ENCODE assay signal across 1 cellular context in the genomic region with DNA sequence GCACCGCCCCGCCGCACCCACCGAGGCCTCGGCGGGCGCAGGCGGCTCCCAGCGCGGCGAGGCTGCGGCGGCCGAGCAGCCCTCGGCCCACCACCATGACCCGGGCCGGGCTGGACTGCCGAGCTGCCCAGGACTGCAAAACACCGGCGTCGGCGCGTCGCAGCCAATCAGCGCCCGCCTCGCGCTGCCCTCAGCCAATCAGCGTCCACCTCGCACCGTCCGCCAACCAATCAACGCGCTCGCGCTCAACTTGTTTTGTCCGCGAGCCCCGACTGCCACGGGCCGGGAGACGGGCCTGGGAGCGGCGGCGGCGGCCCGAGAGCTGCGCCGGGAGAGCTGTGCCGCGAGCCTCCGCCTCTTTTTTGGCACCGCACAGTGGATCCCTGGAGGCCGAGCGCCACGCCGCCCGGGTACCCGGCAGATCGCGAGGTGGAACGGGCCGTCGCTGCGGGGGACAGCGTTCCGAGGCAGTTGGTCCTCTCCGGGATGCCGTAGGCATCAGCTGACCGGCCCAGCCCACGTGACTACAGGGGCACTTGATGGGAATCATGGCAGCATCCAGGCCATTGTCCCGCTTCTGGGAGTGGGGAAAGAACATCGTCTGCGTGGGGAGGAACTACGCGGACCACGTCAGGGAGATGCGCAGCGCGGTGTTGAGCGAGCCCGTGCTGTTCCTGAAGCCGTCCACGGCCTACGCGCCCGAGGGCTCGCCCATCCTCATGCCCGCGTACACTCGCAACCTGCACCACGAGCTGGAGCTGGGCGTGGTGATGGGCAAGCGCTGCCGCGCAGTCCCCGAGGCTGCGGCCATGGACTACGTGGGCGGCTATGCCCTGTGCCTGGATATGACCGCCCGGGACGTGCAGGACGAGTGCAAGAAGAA.
A peak's percentile ranks its signal among the peaks of the same experiment; 100 is the strongest.
TF ChIP-seq lines count a peak whose summit lies in the region.

Gene FAHD1 (plus strand): TSS at position 516 of the 883 bp plus-strand sequence. CDS start 33 bp downstream, at position 549.
Gene HAGH (minus strand): TSS at position 135 of the 883 bp plus-strand sequence. CDS start 38 bp downstream, at position 97.

TF ChIP-seq in SK-N-SH, 30 proteins besides CTCF, POLR2A, EP300 and RAD21 (continued from another document):
- TF ChIP-seq GATA2 (CRISPR knock-in tag; IDR thresholded peaks at IDR 0.05) (peak; percentile 33), TAF1 (IDR thresholded peaks at IDR 0.05; ENCODE audit: borderline replicate concordance, low read depth, low read length) (peak; percentile 82; the same call in 1 of the 2 replicates), RFX5 (IDR thresholded peaks at IDR 0.05; ENCODE audit: low read length) (peak; percentile 90), ELF1 (IDR thresholded peaks at IDR 0.05) (peak; percentile 41), FOSL2 (IDR thresholded peaks at IDR 0.05; ENCODE audit: borderline replicate concordance, low read depth) (no peak), MAX (IDR thresholded peaks at IDR 0.05; ENCODE audit: low read depth) (peak; percentile 95), NFIC (IDR thresholded peaks at IDR 0.05; ENCODE audit: borderline replicate concordance) (no peak), TCF12 (IDR thresholded peaks at IDR 0.05) (no peak), NRF1 (IDR thresholded peaks at IDR 0.05; ENCODE audit: low read depth, low read length) (peak; percentile 22; the same call in 1 of the 2 replicates), YY1 (IDR thresholded peaks at IDR 0.05; ENCODE audit: low read depth) (peak; percentile 93), RXRA (IDR thresholded peaks at IDR 0.05; ENCODE audit: borderline replicate concordance, low read depth) (no peak), MEF2A (IDR thresholded peaks at IDR 0.05; ENCODE audit: borderline replicate concordance, low read depth) (no peak), SIN3A (IDR thresholded peaks at IDR 0.05; ENCODE audit: borderline replicate concordance, low read depth, low read length) (peak; percentile 98), TEAD4 (IDR thresholded peaks at IDR 0.05; ENCODE audit: borderline replicate concordance, insufficient read depth) (no peak), USF1 (IDR thresholded peaks at IDR 0.05; ENCODE audit: borderline replicate concordance, low read depth) (peak; percentile 100), ZBTB33 (IDR thresholded peaks at IDR 0.05; ENCODE audit: borderline replicate concordance, low read depth) (peak; percentile 81; the same call in 1 of the 2 replicates), CHD2 (IDR thresholded peaks at IDR 0.05; ENCODE audit: low read length, partially characterized antibody) (peak; percentile 66)
- TF ChIP-seq, protein P1, sequence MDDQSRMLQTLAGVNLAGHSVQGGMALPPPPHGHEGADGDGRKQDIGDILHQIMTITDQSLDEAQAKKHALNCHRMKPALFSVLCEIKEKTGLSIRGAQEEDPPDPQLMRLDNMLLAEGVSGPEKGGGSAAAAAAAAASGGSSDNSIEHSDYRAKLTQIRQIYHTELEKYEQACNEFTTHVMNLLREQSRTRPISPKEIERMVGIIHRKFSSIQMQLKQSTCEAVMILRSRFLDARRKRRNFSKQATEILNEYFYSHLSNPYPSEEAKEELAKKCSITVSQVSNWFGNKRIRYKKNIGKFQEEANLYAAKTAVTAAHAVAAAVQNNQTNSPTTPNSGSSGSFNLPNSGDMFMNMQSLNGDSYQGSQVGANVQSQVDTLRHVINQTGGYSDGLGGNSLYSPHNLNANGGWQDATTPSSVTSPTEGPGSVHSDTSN (IDR thresholded peaks at IDR 0.05): peak; percentile 67
